In the genomic region with DNA sequence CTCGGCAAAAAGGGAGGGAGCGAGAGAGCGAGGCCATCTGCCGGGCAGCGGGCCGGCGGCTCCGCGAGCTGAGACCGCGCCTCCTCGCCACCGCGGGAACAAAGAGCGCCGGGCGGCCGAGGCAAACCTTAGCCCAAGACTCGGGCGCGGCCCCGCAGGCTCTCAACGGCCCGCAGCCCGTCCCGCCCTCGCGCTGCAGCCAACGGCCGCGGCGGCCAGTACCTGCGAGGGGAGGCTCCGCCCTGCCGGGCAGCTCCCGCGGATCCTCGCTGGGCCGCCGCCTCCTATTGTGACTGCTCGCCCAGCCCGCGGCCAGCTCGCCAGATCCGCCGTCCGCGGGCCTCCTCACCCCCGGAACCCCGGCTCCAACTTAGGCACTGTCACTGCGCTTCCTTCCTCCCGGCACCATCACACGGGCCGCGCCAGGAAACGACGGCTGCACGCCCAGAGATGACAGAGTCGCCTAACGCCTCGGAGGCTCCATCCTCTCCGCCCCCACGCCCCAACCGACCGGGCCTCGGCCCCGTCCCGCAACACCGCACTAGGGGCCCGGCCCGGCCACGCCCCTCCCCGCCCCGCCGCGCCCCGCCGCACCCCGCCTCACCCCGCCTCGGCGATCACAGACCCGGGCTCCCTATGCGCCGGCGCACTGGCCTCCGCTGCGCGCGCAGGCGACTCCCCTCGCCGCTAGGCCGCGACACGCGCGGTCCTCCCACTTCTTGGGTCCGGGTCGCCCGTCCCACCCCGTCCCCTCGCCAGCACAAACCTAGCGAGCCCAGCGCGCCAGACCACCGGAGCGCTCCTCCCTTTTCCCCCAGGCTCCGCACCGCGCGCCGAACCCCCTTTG, we compare ENCODE assay signal across 8 cellular contexts. TPM values are rescaled to one million over a fixed set of nuclear protein-coding genes. Genes with fewer than 3 reads are reported as not detected.
DNase-seq lines count a peak whose midpoint lies in the region; ATAC-seq and TF ChIP-seq lines count a peak whose summit lies in the region.

No MANE protein-coding gene starts in this region.

- peak overlapping the region; percentile 94 for H3K27ac Mint-ChIP-seq in CD4-positive, alpha-beta T cell
- H3K27ac Mint-ChIP-seq in activated CD8-positive, alpha-beta T cell treated with anti-CD3 and anti-CD28 coated beads, Interleukin-2, amount 10 ng/mL, durations not matched to agents 7 days and 5 days: peak overlapping the region; percentile 95

- peaks cover 35% of the 10 kb centered on the region for H3K36me3 Mint-ChIP-seq in CD4-positive, alpha-beta T cell (ENCODE audit: low read depth)
- H3K36me3 Mint-ChIP-seq in activated CD8-positive, alpha-beta T cell treated with anti-CD3 and anti-CD28 coated beads, Interleukin-2, amount 10 ng/mL, durations not matched to agents 7 days and 5 days (ENCODE audit: low read depth): peaks cover 17% of the 10 kb centered on the region

- H3K4me1 ChIP-seq in ectodermal cell (ENCODE audit: control insufficient read depth, insufficient read depth, low read length): peaks cover 8% of the 10 kb centered on the region

- 0% methylated on average over 113 of the region's 113 CpGs for WGBS in ectodermal cell, 2 experiments

- peak overlapping the region; percentile 92 for H3K4me3 Mint-ChIP-seq in CD4-positive, alpha-beta T cell
- peak overlapping the region; percentile 91 for H3K4me3 Mint-ChIP-seq in activated CD8-positive, alpha-beta T cell treated with anti-CD3 and anti-CD28 coated beads, Interleukin-2, amount 10 ng/mL, durations not matched to agents 7 days and 5 days

- intact Hi-C loops in CD4-positive, alpha-beta T cell (cut with DNase I, micrococcal nuclease): loop anchor here (1.0 to 10.0 kb wide), 5 partner anchors 86 to 464 kb away; a partner anchor contains a TSS

- POLR2A ChIA-PET in CD4-positive, alpha-beta T cell (lab: Charles Lee): interaction anchor here (0.7 to 2.4 kb wide), 11 partner anchors 9 to 366 kb away, joined by 3 to 22 read pairs (median 4); a partner anchor contains a TSS
- POLR2A ChIA-PET in activated CD8-positive, alpha-beta T cell treated with anti-CD3 and anti-CD28 coated beads, Interleukin-2, amount 10 ng/mL, durations not matched to agents 7 days and 5 days (lab: Charles Lee): interaction anchor here (0.6 to 2.0 kb wide), 6 partner anchors 50 to 210 kb away, joined by 3 to 11 read pairs (median 5); a partner anchor contains a TSS

- peak overlapping the region; percentile 74 for H3K4me3 ChIP-seq in ectodermal cell (ENCODE audit: insufficient read depth, low read depth, low read length)

- H3K4me1 Mint-ChIP-seq in CD4-positive, alpha-beta T cell (ENCODE audit: low read depth): peaks cover 54% of the 10 kb centered on the region
- H3K4me1 Mint-ChIP-seq in activated CD8-positive, alpha-beta T cell treated with anti-CD3 and anti-CD28 coated beads, Interleukin-2, amount 10 ng/mL, durations not matched to agents 7 days and 5 days (ENCODE audit: low read depth): peaks cover 42% of the 10 kb centered on the region

- no peaks in the 10 kb centered on the region for H3K27me3 Mint-ChIP-seq in CD4-positive, alpha-beta T cell
- H3K27me3 Mint-ChIP-seq in activated CD8-positive, alpha-beta T cell treated with anti-CD3 and anti-CD28 coated beads, Interleukin-2, amount 10 ng/mL, durations not matched to agents 7 days and 5 days (ENCODE audit: low read depth): no peaks in the 10 kb centered on the region

- DNase-seq in CD4-positive, alpha-beta T cell: peak; percentile 80 to 94 (median 87)
- peak; percentile 65 for DNase-seq in NCI-H82 treated with DMSO at 0.1 percent for 48 hours (lab: John Stamatoyannopoulos, UW; ENCODE audit: unreplicated experiment)
- DNase-seq in activated CD8-positive, alpha-beta T cell treated with anti-CD3 and anti-CD28 coated beads, Interleukin-2, amount 10 ng/mL, durations not matched to agents 7 days and 5 days: peak; percentile 91
- DNase-seq in medulla oblongata (ENCODE audit: extremely low spot score): peak; percentile 87
- peak; percentile 83 to 84 (median 83) for DNase-seq in stimulated activated CD4-positive, alpha-beta T cell treated with anti-CD3 and anti-CD28 coated beads, TNF-alpha, amount 100 ng/mL, for 48 hours (ENCODE audit: low read depth in 3 of 3)

- peak overlapping the region; percentile 98 for H3K27ac ChIP-seq in CD4-positive, alpha-beta T cell (ENCODE audit: low read depth, low read length)
- peak overlapping the region; percentile 98 for H3K27ac ChIP-seq in ectodermal cell (ENCODE audit: insufficient read depth, low read depth, low read length, poor library complexity, severe bottlenecking)

- no peak for TF ChIP-seq CTCF in CD4-positive, alpha-beta T cell (IDR thresholded peaks at IDR 0.05)

- no peaks in the 10 kb centered on the region for H3K9me3 ChIP-seq in CD4-positive, alpha-beta T cell (ENCODE audit: control insufficient read depth, low read length)
- no peaks in the 10 kb centered on the region for H3K9me3 ChIP-seq in ectodermal cell (ENCODE audit: control insufficient read depth, low read length)

- H3K27me3 ChIP-seq in CD4-positive, alpha-beta T cell (ENCODE audit: control insufficient read depth, insufficient read depth, low read length): no peaks in the 10 kb centered on the region
- H3K27me3 ChIP-seq in ectodermal cell (ENCODE audit: control insufficient read depth, insufficient read depth, low read length, poor library complexity, severe bottlenecking): no peaks in the 10 kb centered on the region

- no peaks in the 10 kb centered on the region for H3K9me3 Mint-ChIP-seq in CD4-positive, alpha-beta T cell
- no peaks in the 10 kb centered on the region for H3K9me3 Mint-ChIP-seq in activated CD8-positive, alpha-beta T cell treated with anti-CD3 and anti-CD28 coated beads, Interleukin-2, amount 10 ng/mL, durations not matched to agents 7 days and 5 days (ENCODE audit: insufficient read depth)

- ATAC-seq in CD4-positive, alpha-beta T cell (ENCODE audit: poor library complexity): peak; percentile 74
- ATAC-seq in GM19452 (IDR thresholded peaks at IDR 0.05; ENCODE audit: unreplicated experiment): peak; percentile 69
- peak; percentile 59 for ATAC-seq in HG03571 (IDR thresholded peaks at IDR 0.05; ENCODE audit: unreplicated experiment)
- ATAC-seq in activated CD8-positive, alpha-beta T cell treated with anti-CD3 and anti-CD28 coated beads, Interleukin-2, amount 10 ng/mL, durations not matched to agents 7 days and 5 days: peak; percentile 80

- H3K36me3 ChIP-seq in ectodermal cell (ENCODE audit: control insufficient read depth, insufficient read depth, low read length): no peaks in the 10 kb centered on the region

- CTCF ChIA-PET in CD4-positive, alpha-beta T cell (lab: Charles Lee): no interaction called here
- CTCF ChIA-PET in activated CD8-positive, alpha-beta T cell treated with anti-CD3 and anti-CD28 coated beads, Interleukin-2, amount 10 ng/mL, durations not matched to agents 7 days and 5 days (lab: Charles Lee): interaction anchor here (1.0 to 2.0 kb wide), 3 partner anchors 25 to 156 kb away, joined by 3 to 9 read pairs (median 5); no protein-coding TSS in a partner anchor

RNA-seq across cellular contexts. Expression of a gene that starts 0.5 kb away (rescaled TPM):
- total RNA-seq in CD4-positive, alpha-beta T cell: 100 to 1,000 TPM in 1 of 2 experiments, 10 to 100 TPM in 1; 88.1 to 104 TPM
- 10 to 100 TPM; 39.5 to 40.0 TPM for total RNA-seq in activated CD8-positive, alpha-beta T cell treated with anti-CD3 and anti-CD28 coated beads, Interleukin-2, amount 10 ng/mL, durations not matched to agents 7 days and 5 days
- polyA plus RNA-seq in ectodermal cell (2013, experiment 1 of 4): 45.6 TPM
- 48.8 TPM for polyA plus RNA-seq in ectodermal cell (2013, experiment 2 of 4)
- polyA plus RNA-seq in ectodermal cell (2013, experiment 3 of 4): 38.6 TPM
- polyA plus RNA-seq in ectodermal cell (2013, experiment 4 of 4): 46.1 TPM

Comparison
In these comparisons a context has a peak if more than half of its experiments do, and no peak if none do; other contexts are left out.
1. Peak in every context shown above with its lines: DNase-seq, ATAC-seq, H3K4me3 ChIP-seq and H3K27ac ChIP-seq.